In genomic region chr22:23984430-23984829, GRCh38 we compare ENCODE assay signal across 9 cellular contexts. TPM values are rescaled to one million over a fixed set of nuclear protein-coding genes. Genes with fewer than 3 reads are reported as not detected.
DNase-seq lines count a peak whose midpoint lies in the region; ATAC-seq and TF ChIP-seq lines count a peak whose summit lies in the region.
"Had no signal": no experiment of that assay in that cellular context is flagged by ENCODE, and none has a peak within 500 bp of the region (broad histone marks: within the 10 kb centered on the region; RNA-seq: fewer than 3 reads in every experiment).

No MANE protein-coding gene starts in this region.

- in situ Hi-C loops in astrocyte of the spinal cord (cut with HindIII; ENCODE audit: low sequenced_read_pairs): no loop called here

- no peaks in the 10 kb centered on the region for H3K36me3 Mint-ChIP-seq in natural killer cell

- H3K9me3 Mint-ChIP-seq in natural killer cell: no peaks in the 10 kb centered on the region

- peaks cover 0 to 4% of the 10 kb centered on the region in 2 donors for H3K4me1 Mint-ChIP-seq in natural killer cell

- DNase-seq in GM19238 (ENCODE audit: insufficient read length, low spot score) (peak; percentile 50), NCI-H2171 treated with DMSO at 0.1 percent for 48 hours (lab: John Stamatoyannopoulos, UW) (peak; percentile 41), astrocyte of the spinal cord (ENCODE audit: low read depth, low spot score) (peak; percentile 11), natural killer cell (no peak), DMS53 treated with DMSO at 0.1 percent for 48 hours (lab: John Stamatoyannopoulos, UW; ENCODE audit: unreplicated experiment) (no peak)

- intact Hi-C loops in natural killer cell (cut with micrococcal nuclease): no loop called here

- TF ChIP-seq CTCF in astrocyte of the spinal cord (IDR thresholded peaks at IDR 0.05; ENCODE audit: low read depth, low read length) (peak; percentile 55), natural killer cell (IDR thresholded peaks at IDR 0.05) (no peak)

- H3K4me3 ChIP-seq in astrocyte of the spinal cord (ENCODE audit: low read depth, low read length): no peak overlapping the region

- no peak overlapping the region for H3K27ac Mint-ChIP-seq in natural killer cell

- peak; percentile 78 to 88 (median 84) for ATAC-seq in natural killer cell
- ATAC-seq in HG03135 (IDR thresholded peaks at IDR 0.05; ENCODE audit: unreplicated experiment): no peak
- no peak for ATAC-seq in HG03520 (IDR thresholded peaks at IDR 0.05; ENCODE audit: unreplicated experiment)
- ATAC-seq in GM21786 (IDR thresholded peaks at IDR 0.05; ENCODE audit: unreplicated experiment): no peak

- H3K4me3 Mint-ChIP-seq in natural killer cell: no peak overlapping the region

- no peaks in the 10 kb centered on the region for H3K27me3 Mint-ChIP-seq in natural killer cell (ENCODE audit: low read depth in 2 of 2)

RNA-seq across cellular contexts. Expression of gene GSTT2, which starts 4.5 kb away (rescaled TPM):
- total RNA-seq in natural killer cell: not detected

RNA-seq across cellular contexts. Expression of gene DDT, which starts 10.2 kb away (rescaled TPM):
- total RNA-seq in natural killer cell: 10 to 100 TPM; 60.2 to 64.3 (median 62.3) TPM

RNA-seq across cellular contexts. Expression of gene DDTL, which starts 17.7 kb away (rescaled TPM):
- 1 to 10 TPM in 1 of 3 donors, not detected in 2; 5.0 TPM for total RNA-seq in natural killer cell

RNA-seq across cellular contexts. Expression of gene GSTT4, which starts 20.8 kb away (rescaled TPM):
- total RNA-seq in natural killer cell: not detected
- total RNA-seq: LHCN-M2 had no signal

RNA-seq across cellular contexts. Expression of gene GSTT2B, which starts 23.4 kb away (rescaled TPM):
- total RNA-seq in natural killer cell: not detected

Comparison
In these comparisons a context has a peak if more than half of its experiments do, and no peak if none do; other contexts are left out.
1. DNase-seq: peak in GM19238 (single experiment), NCI-H2171 treated with DMSO at 0.1 percent for 48 hours (single experiment) and astrocyte of the spinal cord (single experiment); none in natural killer cell (single experiment) and DMS53 treated with DMSO at 0.1 percent for 48 hours (single experiment).
2. ATAC-seq: peak in natural killer cell (3 of 3); none in HG03135 (single experiment), HG03520 (single experiment) and GM21786 (single experiment).